8 cellular contexts compared by ENCODE assay signal in the genomic region with DNA sequence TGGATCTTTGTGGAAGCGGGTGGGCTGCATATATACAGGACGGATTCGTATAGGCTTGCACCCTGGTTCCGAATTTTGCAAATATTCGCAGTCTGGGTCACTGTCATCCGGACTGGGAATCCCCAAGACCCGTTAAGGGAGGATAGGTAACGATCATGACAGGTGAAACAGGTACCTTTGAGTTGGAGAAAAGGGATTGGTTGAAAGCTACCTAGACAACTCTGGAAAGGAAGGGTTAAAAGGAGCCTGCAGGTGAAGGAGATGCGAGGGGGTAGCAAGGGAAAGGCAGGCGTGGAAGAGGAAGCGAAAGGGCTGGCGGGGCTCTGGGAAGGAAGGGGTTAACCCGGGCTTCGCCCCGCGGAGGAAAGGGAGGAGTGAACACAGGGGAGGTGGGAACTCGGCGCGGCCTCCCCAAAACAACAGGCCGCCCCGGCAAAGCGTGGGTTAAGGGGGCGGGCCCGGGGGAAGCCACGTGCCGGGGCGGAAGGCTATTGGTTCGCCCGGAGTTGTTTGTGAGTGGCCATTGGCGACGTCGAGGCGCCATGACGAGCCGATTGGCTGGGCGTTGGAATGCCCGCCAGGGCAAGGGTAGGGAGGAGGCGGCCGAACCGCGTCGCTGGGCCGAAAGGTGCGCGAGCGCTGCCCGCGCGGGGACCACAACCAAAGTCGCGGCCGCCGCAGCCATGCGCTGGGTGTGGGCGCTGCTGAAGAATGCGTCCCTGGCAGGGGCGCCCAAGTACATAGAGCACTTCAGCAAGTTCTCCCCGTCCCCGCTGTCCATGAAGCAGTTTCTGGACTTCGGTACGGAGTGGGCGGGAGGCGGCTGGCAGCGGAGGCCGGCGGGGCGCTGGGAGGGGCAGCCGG. TPM values are rescaled to one million over a fixed set of nuclear protein-coding genes. Genes with fewer than 3 reads are reported as not detected.
DNase-seq lines count a peak whose midpoint lies in the region; ATAC-seq and TF ChIP-seq lines count a peak whose summit lies in the region.

A gene (plus strand): TSS at position 599 of the 864 bp plus-strand sequence. CDS start 85 bp downstream, at position 684.

- 0 to 1% (median 1%) methylated on average over 68 of the region's 68 CpGs for WGBS in ovary, 3 donors
- WGBS in thymus = under 1% methylated on average over 68 of the region's 68 CpGs

- no peak for TF ChIP-seq CTCF in GM12864 (IDR thresholded peaks at IDR 0.05; ENCODE audit: low read depth, low read length, missing control alignments)
- TF ChIP-seq CTCF in ovary (IDR thresholded peaks at IDR 0.05) = no peak

- H3K36me3 ChIP-seq in ovary (no peaks in the 10 kb centered on the region), thymus (ENCODE audit: control insufficient read depth, insufficient read depth) (peaks cover 25% of the 10 kb centered on the region)

- H3K4me3 ChIP-seq in GM12864 (ENCODE audit: low read depth, low read length) (peak within 1 kb of the TSS; percentile 83), ovary (peak within 1 kb of the TSS; percentile 98), thymus (ENCODE audit: low read length) (peak within 1 kb of the TSS; percentile 71)

- H3K27me3 ChIP-seq in ovary (no peaks in the 10 kb centered on the region), thymus (ENCODE audit: control insufficient read depth, insufficient read depth) (no peaks in the 10 kb centered on the region)

- DNase-seq in GM12864 (ENCODE audit: low read depth) = peak; percentile 86
- peak; percentile 72 for DNase-seq in NCI-H128 (lab: John Stamatoyannopoulos, UW; ENCODE audit: unreplicated experiment)
- DNase-seq in SW480 (ENCODE audit: low spot score) = peak; percentile 95
- DNase-seq in activated naive CD8-positive, alpha-beta T cell treated with anti-CD3 and anti-CD28 coated beads, Interleukin-2, amount 50 U/mL, for 16 hours (ENCODE audit: low read depth, low spot score) = peak; percentile 93
- peak; percentile 92 to 98 (median 97) for DNase-seq in head of caudate nucleus
- peak; percentile 96 to 98 (median 96) for DNase-seq in ovary

- H3K4me1 ChIP-seq in ovary (ENCODE audit: insufficient read depth) = peaks cover 6% of the 10 kb centered on the region
- peaks cover 13% of the 10 kb centered on the region for H3K4me1 ChIP-seq in thymus (ENCODE audit: control insufficient read depth, insufficient read depth, low read length)

- TF ChIP-seq EP300 in ovary (IDR thresholded peaks at IDR 0.05) = no peak

- TF ChIP-seq POLR2A in ovary (IDR thresholded peaks at IDR 0.05) = no peak

- H3K9me3 ChIP-seq in ovary (no peaks in the 10 kb centered on the region), thymus (ENCODE audit: control insufficient read depth) (no peaks in the 10 kb centered on the region)

- intact Hi-C loops in head of caudate nucleus (cut with DNase I) = loop anchor here (2.0 kb wide), 1 partner anchor 56 kb away; a partner anchor contains a TSS
- intact Hi-C loops in ovary (cut with DNase I) = loop anchor here in 3 of 4 donors (5.0 to 10.0 kb wide), 3 partner anchors 180 to 202 kb away; a partner anchor contains a TSS

- ATAC-seq in HG02759 (IDR thresholded peaks at IDR 0.05; ENCODE audit: unreplicated experiment) = peak; percentile 93

- H3K27ac ChIP-seq in ovary = peak within 1 kb of the TSS; percentile 42 to 72
- peak within 1 kb of the TSS; percentile 81 for H3K27ac ChIP-seq in thymus (ENCODE audit: low read depth)

RNA-seq across cellular contexts. Expression of the gene that starts here (rescaled TPM):
- 10 to 100 TPM; 36.5 to 83.2 (median 54.7) TPM for total RNA-seq in ovary
- polyA plus RNA-seq in ovary = 10 to 100 TPM; 51.2 to 82.7 TPM
- 14.5 TPM for polyA plus RNA-seq in thymus

Comparison
In these comparisons a context has a peak if more than half of its experiments do, and no peak if none do; other contexts are left out.
1. Peak in every context shown above with its lines: DNase-seq, ATAC-seq, H3K4me3 ChIP-seq and H3K27ac ChIP-seq.